ENCODE assay signal across 8 cellular contexts in genomic region chr9:132977626-132978450, GRCh38. TPM values are rescaled to one million over a fixed set of nuclear protein-coding genes. Genes with fewer than 3 reads are reported as not detected.
DNase-seq lines count a peak whose midpoint lies in the region; ATAC-seq and TF ChIP-seq lines count a peak whose summit lies in the region.

No MANE protein-coding gene starts in this region.

- WGBS in neuronal stem cell (ENCODE audit: extremely low coverage in 2 of 2, insufficient read length in 2 of 2, insufficient replicate concordance in 1 of 2), 2 donors, result no CpG with 5 or more reads among the region's 13 CpGs

- H4K8ac ChIP-seq in neuronal stem cell (ENCODE audit: low read depth, low read length), result no peak overlapping the region

- no peak overlapping the region for H2BK15ac ChIP-seq in neuronal stem cell (ENCODE audit: low read length)

- no peak overlapping the region for H3K9ac ChIP-seq in OCI-LY1 (ENCODE audit: low read length)
- no peak overlapping the region for H3K9ac ChIP-seq in fibroblast of lung (ENCODE audit: insufficient read depth, low read length)
- no peak overlapping the region for H3K9ac ChIP-seq in neuronal stem cell (ENCODE audit: low read depth, low read length, poor library complexity)

- no peak overlapping the region for H3K4me3 ChIP-seq in OCI-LY1 (ENCODE audit: low read depth, low read length, poor library complexity, severe bottlenecking)
- H3K4me3 ChIP-seq in fibroblast of lung (replicated peaks in 1 of 4; ENCODE audit: control extremely low read depth in 1 of 4, insufficient read depth in 1 of 4, low read depth in 3 of 4, low read length in 4 of 4), result no peak overlapping the region
- no peak overlapping the region for H3K4me3 ChIP-seq in neuronal stem cell (ENCODE audit: low read length in 2 of 2)

- no peaks in the 10 kb centered on the region for H3K79me1 ChIP-seq in neuronal stem cell (ENCODE audit: low read depth, low read length)

- H4K20me1 ChIP-seq in OCI-LY1 (ENCODE audit: insufficient read depth, low read length) (no peaks in the 10 kb centered on the region), fibroblast of lung (ENCODE audit: control insufficient read depth, extremely low read depth, insufficient read depth, low read length) (no peaks in the 10 kb centered on the region)

- ATAC-seq in HG02588 (IDR thresholded peaks at IDR 0.05; ENCODE audit: unreplicated experiment), result peak; percentile 69

- no peak overlapping the region for H4K91ac ChIP-seq in neuronal stem cell (ENCODE audit: low read depth, low read length, poor library complexity)

- no peak overlapping the region for H3K18ac ChIP-seq in neuronal stem cell (ENCODE audit: low read length)

- H3F3A ChIP-seq in OCI-LY1 (ENCODE audit: insufficient read depth, low read length), result no peaks in the 10 kb centered on the region

- DNase-seq in ELF-1 (ENCODE audit: low read depth, low spot score), result peak; percentile 70
- peak; percentile 61 for DNase-seq in activated T-cell treated with anti-CD3 and anti-CD28 coated beads for 48 hours (ENCODE audit: low read depth)
- peak; percentile 21 to 33 for DNase-seq in fibroblast of lung (ENCODE audit: low read depth in 2 of 2)
- DNase-seq in neuronal stem cell (ENCODE audit: low spot score), result peak; percentile 56
- DNase-seq in superior temporal gyrus (ENCODE audit: extremely low spot score), result peak; percentile 57
- DNase-seq in DMS79 (lab: John Stamatoyannopoulos, UW), result no peak

- H2AK5ac ChIP-seq in neuronal stem cell (ENCODE audit: low read depth, low read length), result no peak overlapping the region

- H3K9me2 ChIP-seq in OCI-LY1 (ENCODE audit: low read depth, low read length), result no peaks in the 10 kb centered on the region

- H3K27me3 ChIP-seq in OCI-LY1 (ENCODE audit: insufficient read depth, low read length) (peaks cover 10% of the 10 kb centered on the region; the same call in 1 of the 2 replicates), fibroblast of lung (ENCODE audit: control insufficient read depth, insufficient read depth, low read length) (peaks cover 20% of the 10 kb centered on the region), neuronal stem cell (ENCODE audit: control insufficient read depth in 3 of 3, insufficient read depth in 3 of 3, low read depth in 1 of 3, low read length in 3 of 3) (peaks cover 6 to 75% (median 31%) of the 10 kb centered on the region in 3 experiments)

- no peak overlapping the region for H3K14ac ChIP-seq in neuronal stem cell (ENCODE audit: low read length)

- H3K27ac ChIP-seq in OCI-LY1 (ENCODE audit: low read depth, low read length, poor library complexity, severe bottlenecking), result no peak overlapping the region
- H3K27ac ChIP-seq in fibroblast of lung (ENCODE audit: insufficient read depth, low read length), result no peak overlapping the region
- H3K27ac ChIP-seq in neuronal stem cell (replicated peaks; ENCODE audit: low read length), result no peak overlapping the region

- no peak overlapping the region for H3K23ac ChIP-seq in neuronal stem cell (ENCODE audit: low read depth, low read length, poor library complexity)

- H2BK12ac ChIP-seq in neuronal stem cell (ENCODE audit: low read length), result no peak overlapping the region

- H3K4me2 ChIP-seq in OCI-LY1 (ENCODE audit: low read length) (no peak overlapping the region), fibroblast of lung (ENCODE audit: extremely low read depth, insufficient read depth, low read length) (no peak overlapping the region), neuronal stem cell (ENCODE audit: insufficient read depth, low read length, poor library complexity, severe bottlenecking) (no peak overlapping the region)

- H2AFZ ChIP-seq in OCI-LY1 (ENCODE audit: low read length) (no peak overlapping the region), fibroblast of lung (ENCODE audit: low read length) (no peak overlapping the region), neuronal stem cell (ENCODE audit: low read length) (peak overlapping the region; percentile 64)

- peaks cover 13% of the 10 kb centered on the region for H3K4me1 ChIP-seq in OCI-LY1 (ENCODE audit: insufficient read depth, low read length, severe bottlenecking)
- H3K4me1 ChIP-seq in fibroblast of lung (ENCODE audit: control insufficient read depth, extremely low read depth, insufficient read depth, low read length), result no peaks in the 10 kb centered on the region
- H3K4me1 ChIP-seq in neuronal stem cell (ENCODE audit: control insufficient read depth in 2 of 2, insufficient read depth in 1 of 2, low read depth in 1 of 2, low read length in 2 of 2), result peaks cover 0 to 4% of the 10 kb centered on the region in 2 donors

- no peaks in the 10 kb centered on the region for H3K79me2 ChIP-seq in OCI-LY1 (ENCODE audit: insufficient read depth, low read length)
- H3K79me2 ChIP-seq in fibroblast of lung (ENCODE audit: control insufficient read depth, insufficient read depth, low read length), result no peaks in the 10 kb centered on the region

- no peak overlapping the region for H3K4ac ChIP-seq in neuronal stem cell (ENCODE audit: low read length)

- H3K36me3 ChIP-seq in OCI-LY1 (ENCODE audit: insufficient read depth, low read length), result no peaks in the 10 kb centered on the region
- H3K36me3 ChIP-seq in fibroblast of lung (ENCODE audit: control insufficient read depth, insufficient read depth, low read length), result no peaks in the 10 kb centered on the region
- no peaks in the 10 kb centered on the region for H3K36me3 ChIP-seq in neuronal stem cell (replicated peaks in 1 of 2; ENCODE audit: control insufficient read depth in 2 of 2, insufficient read depth in 2 of 2, low read length in 2 of 2)

- H3K9me3 ChIP-seq in OCI-LY1 (ENCODE audit: low read length), result peaks cover 3% of the 10 kb centered on the region; the same call in 1 of the 2 replicates
- no peaks in the 10 kb centered on the region for H3K9me3 ChIP-seq in fibroblast of lung (ENCODE audit: control insufficient read depth, insufficient read depth, low read depth, low read length)
- peaks cover 0 to 2% of the 10 kb centered on the region in 2 donors for H3K9me3 ChIP-seq in neuronal stem cell (replicated peaks in 1 of 2; ENCODE audit: control insufficient read depth in 2 of 2, insufficient read depth in 1 of 2, low read depth in 1 of 2, low read length in 2 of 2)

- H2BK5ac ChIP-seq in neuronal stem cell (ENCODE audit: low read length), result no peak overlapping the region

- peak; percentile 89 for TF ChIP-seq CTCF in OCI-LY1 (IDR thresholded peaks at IDR 0.05; ENCODE audit: low read length)
- TF ChIP-seq CTCF in fibroblast of lung (conservative IDR thresholded peaks at IDR 0.05 in 1 of 2, IDR thresholded peaks at IDR 0.05 in 1 of 2; ENCODE audit: low read depth in 1 of 2, low read length in 2 of 2), result peak; percentile 69 to 82

- no peak overlapping the region for H2BK120ac ChIP-seq in neuronal stem cell (ENCODE audit: low read depth, low read length)

RNA-seq across cellular contexts. Expression of gene GFI1B, which starts 0.7 kb away (rescaled TPM):
- under 0.01 TPM in 1 of 2 replicates, not detected in the other for total RNA-seq in fibroblast of lung
- 0.02 and 0.06 TPM in 2 replicates for polyA plus RNA-seq in fibroblast of lung
- polyA plus RNA-seq in fibroblast of lung (2012), result 0.05 TPM in 1 of 2 replicates, not detected in the other
- polyA minus RNA-seq in fibroblast of lung (ENCODE audit: low replicate concordance), result not detected in 2 replicates
- 0.07 TPM for polyA plus RNA-seq in neuronal stem cell (2013, experiment 1 of 2)
- 0.04 TPM for polyA plus RNA-seq in neuronal stem cell (2013, experiment 2 of 2)

RNA-seq across cellular contexts. Expression of gene TSC1, which starts 33.4 kb away (rescaled TPM):
- 32.1 and 41.5 TPM in 2 replicates for total RNA-seq in fibroblast of lung
- polyA plus RNA-seq in fibroblast of lung, result 43.4 and 48.0 TPM in 2 replicates
- 18.5 and 22.4 TPM in 2 replicates for polyA plus RNA-seq in fibroblast of lung (2012)
- polyA minus RNA-seq in fibroblast of lung (ENCODE audit: low replicate concordance), result 81.9 and 97.3 TPM in 2 replicates
- 19.4 TPM for polyA plus RNA-seq in neuronal stem cell (2013, experiment 1 of 2)
- polyA plus RNA-seq in neuronal stem cell (2013, experiment 2 of 2), result 18.7 TPM

RNA-seq across cellular contexts. Expression of gene GTF3C5, which starts 53.0 kb away (rescaled TPM):
- 32.4 TPM in 2 replicates for total RNA-seq in fibroblast of lung
- polyA plus RNA-seq in fibroblast of lung, result 32.2 and 44.1 TPM in 2 replicates
- polyA plus RNA-seq in fibroblast of lung (2012), result 28.8 and 45.9 TPM in 2 replicates
- 86.4 and 156 TPM in 2 replicates for polyA minus RNA-seq in fibroblast of lung (ENCODE audit: low replicate concordance)
- polyA plus RNA-seq in neuronal stem cell (2013, experiment 1 of 2), result 61.8 TPM
- polyA plus RNA-seq in neuronal stem cell (2013, experiment 2 of 2), result 62.4 TPM
